ENCODE assay signal across 14 cellular contexts in genomic region chr12:52063986-52064649, GRCh38. TPM values are rescaled to one million over a fixed set of nuclear protein-coding genes. Genes with fewer than 3 reads are reported as not detected.
DNase-seq lines count a peak whose midpoint lies in the region; ATAC-seq, FAIRE-seq and TF ChIP-seq lines count a peak whose summit lies in the region.
"Had no signal": no experiment of that assay in that cellular context is flagged by ENCODE, and none has a peak within 500 bp of the region (broad histone marks: within the 10 kb centered on the region; RNA-seq: fewer than 3 reads in every experiment).

No MANE protein-coding gene starts in this region.

- H3K4me3 Mint-ChIP-seq in astrocyte (ENCODE audit: unreplicated experiment) (peak overlapping the region; percentile 20), nephron progenitor cell (no peak overlapping the region)
- H3K4me3 Mint-ChIP-seq: activated CD4-positive, alpha-beta T cell treated with anti-CD3 and anti-CD28 coated beads for 36 hours; activated naive CD8-positive, alpha-beta T cell; CD4-positive, alpha-beta memory T cell had no signal

- peaks cover 23% of the 10 kb centered on the region for H3K27me3 Mint-ChIP-seq in astrocyte (ENCODE audit: low read depth, unreplicated experiment)
- H3K27me3 Mint-ChIP-seq in nephron progenitor cell (ENCODE audit: low read depth, poor library complexity): peaks cover 30% of the 10 kb centered on the region
- H3K27me3 Mint-ChIP-seq: activated CD4-positive, alpha-beta T cell treated with anti-CD3 and anti-CD28 coated beads for 36 hours; activated naive CD8-positive, alpha-beta T cell had no signal

- H3K27ac Mint-ChIP-seq in astrocyte (ENCODE audit: unreplicated experiment): no peak overlapping the region
- H3K27ac Mint-ChIP-seq in nephron progenitor cell: no peak overlapping the region
- H3K27ac Mint-ChIP-seq: activated CD4-positive, alpha-beta T cell treated with anti-CD3 and anti-CD28 coated beads for 36 hours; activated naive CD8-positive, alpha-beta T cell had no signal

- H3K9me3 ChIP-seq in astrocyte (ENCODE audit: insufficient read depth, low read depth, low read length) (no peaks in the 10 kb centered on the region), sigmoid colon (no peaks in the 10 kb centered on the region)
- H3K9me3 ChIP-seq: neutrophil had no signal

- H4K20me1 ChIP-seq in astrocyte (ENCODE audit: insufficient read depth, low read length): no peaks in the 10 kb centered on the region

- ATAC-seq in GM19324 (IDR thresholded peaks at IDR 0.05; ENCODE audit: low FRiP score, unreplicated experiment) (no peak), GM21515 (IDR thresholded peaks at IDR 0.05; ENCODE audit: unreplicated experiment) (no peak)
- ATAC-seq: activated CD4-positive, alpha-beta T cell treated with anti-CD3 and anti-CD28 coated beads for 36 hours had no signal

- peak overlapping the region; percentile 68 for H3K9ac ChIP-seq in astrocyte (ENCODE audit: low read length)

- no peaks in the 10 kb centered on the region for H3K79me2 ChIP-seq in astrocyte (ENCODE audit: insufficient read depth, low read length)

- peak; percentile 78 for DNase-seq in GM03348 (ENCODE audit: low spot score)
- peak; percentile 84 for DNase-seq in astrocyte (ENCODE audit: low read depth)
- peak; percentile 92 for DNase-seq in fibroblast of the aortic adventitia (ENCODE audit: low read depth)
- peak; percentile 90 for DNase-seq in sigmoid colon
- no peak for DNase-seq in NCI-H69 (lab: John Stamatoyannopoulos, UW)
- no peak for DNase-seq in nephron progenitor cell
- DNase-seq: activated CD4-positive, alpha-beta T cell treated with anti-CD3 and anti-CD28 coated beads for 36 hours; CD4-positive, alpha-beta memory T cell; NCI-H1417; RPMI8226 had no signal

- H3K27me3 ChIP-seq in astrocyte (ENCODE audit: insufficient read depth, low read length) (no peaks in the 10 kb centered on the region), sigmoid colon (no peaks in the 10 kb centered on the region)

- H3K36me3 ChIP-seq in astrocyte (ENCODE audit: insufficient read depth, low read length) (no peaks in the 10 kb centered on the region), sigmoid colon (peaks cover 0 to 2% (median 0%) of the 10 kb centered on the region in 4 donors)
- H3K36me3 ChIP-seq: neutrophil had no signal

- FAIRE-seq in astrocyte (lab: Jason Lieb, UNC): no peak

- peak overlapping the region; percentile 14 for H2AFZ ChIP-seq in astrocyte (ENCODE audit: low read depth, low read length)

- H3K4me3 ChIP-seq in astrocyte (ENCODE audit: insufficient read depth, low read depth, low read length) (no peak overlapping the region), fibroblast of the aortic adventitia (ENCODE audit: low read depth, low read length) (no peak overlapping the region), sigmoid colon (no peak overlapping the region)

- H3K4me1 ChIP-seq in astrocyte (ENCODE audit: insufficient read depth, low read length) (peaks cover 13% of the 10 kb centered on the region), sigmoid colon (peaks cover 0 to 36% (median 10%) of the 10 kb centered on the region in 4 donors)

- intact Hi-C loops in sigmoid colon (cut with DNase I): no loop called here

- no peak for TF ChIP-seq POLR2A in sigmoid colon (IDR thresholded peaks at IDR 0.05)

- TF ChIP-seq EP300 in sigmoid colon (IDR thresholded peaks at IDR 0.05): peak in 1 of 4 donors; percentile 29

- H3K36me3 Mint-ChIP-seq in astrocyte (ENCODE audit: low read depth, unreplicated experiment) (no peaks in the 10 kb centered on the region), nephron progenitor cell (ENCODE audit: low read depth) (no peaks in the 10 kb centered on the region)
- H3K36me3 Mint-ChIP-seq: activated naive CD8-positive, alpha-beta T cell; CD4-positive, alpha-beta memory T cell had no signal

- peak overlapping the region; percentile 30 for H3K4me2 ChIP-seq in astrocyte (ENCODE audit: low read length)

- H3K27ac ChIP-seq in astrocyte (ENCODE audit: low read depth, low read length) (peak overlapping the region; percentile 72), sigmoid colon (peak overlapping the region; percentile 66 to 100 (median 70))
- H3K27ac ChIP-seq: neutrophil had no signal

- H3K4me1 Mint-ChIP-seq in astrocyte (ENCODE audit: low read depth, unreplicated experiment): no peaks in the 10 kb centered on the region
- peaks cover 26% of the 10 kb centered on the region for H3K4me1 Mint-ChIP-seq in nephron progenitor cell

- H3K9me3 Mint-ChIP-seq in astrocyte (ENCODE audit: unreplicated experiment) (no peaks in the 10 kb centered on the region), nephron progenitor cell (no peaks in the 10 kb centered on the region)
- H3K9me3 Mint-ChIP-seq: CD4-positive, alpha-beta memory T cell had no signal

- 79 to 82% methylated on average over 12 of the region's 12 CpGs for WGBS in sigmoid colon, 2 donors

- TF ChIP-seq CTCF in astrocyte (IDR thresholded peaks at IDR 0.05; ENCODE audit: insufficient read depth, low read depth, low read length) (no peak), fibroblast of the aortic adventitia (IDR thresholded peaks at IDR 0.05; ENCODE audit: insufficient read depth, low read length) (no peak), sigmoid colon (IDR thresholded peaks at IDR 0.05) (no peak), nephron progenitor cell (IDR thresholded peaks at IDR 0.05) (no peak)

RNA-seq across cellular contexts. Expression of gene ATG101, which starts 5.7 kb away (rescaled TPM):
- 54.2 and 60.4 TPM in 2 replicates for total RNA-seq in astrocyte
- total RNA-seq in fibroblast of the aortic adventitia (ENCODE audit: low replicate concordance): 41.1 and 89.2 TPM in 2 replicates
- 10 to 100 TPM; 30.2 to 48.7 (median 38.2) TPM for total RNA-seq in sigmoid colon
- 10 to 100 TPM; 58.9 to 64.5 (median 61.7) TPM for polyA plus RNA-seq in sigmoid colon

RNA-seq across cellular contexts. Expression of gene NR4A1, which starts 12.9 kb away (rescaled TPM):
- 1.6 and 2.3 TPM in 2 replicates for total RNA-seq in astrocyte
- total RNA-seq in fibroblast of the aortic adventitia (ENCODE audit: low replicate concordance): 0.82 and 3.9 TPM in 2 replicates
- 100 to 1,000 TPM in 3 of 4 donors, 10 to 100 TPM in 1; 41.7 to 276 (median 167) TPM for total RNA-seq in sigmoid colon
- 10 to 100 TPM; 31.2 to 65.9 (median 45.0) TPM for polyA plus RNA-seq in sigmoid colon

RNA-seq across cellular contexts. Expression of gene SMIM41, which starts 15.4 kb away (rescaled TPM):
- total RNA-seq in astrocyte: 0.18 TPM in 1 of 2 replicates, not detected in the other
- total RNA-seq in fibroblast of the aortic adventitia (ENCODE audit: low replicate concordance): 0.27 and 0.98 TPM in 2 replicates
- 1 to 10 TPM in 2 of 4 donors, under 1 TPM in 1, not detected in 1; 0.41 to 5.7 (median 1.2) TPM for total RNA-seq in sigmoid colon
- polyA plus RNA-seq in sigmoid colon: under 1 TPM in 1 of 3 donors, not detected in 2; 0.61 TPM
- total RNA-seq: activated CD4-positive, alpha-beta T cell treated with anti-CD3 and anti-CD28 coated beads for 36 hours; CD4-positive, alpha-beta memory T cell had no signal
- polyA plus RNA-seq: CD4-positive, alpha-beta memory T cell had no signal

RNA-seq across cellular contexts. Expression of gene TAMALIN, which starts 57.4 kb away (rescaled TPM):
- total RNA-seq in astrocyte (9.6 and 12.4 TPM in 2 replicates), fibroblast of the aortic adventitia (ENCODE audit: low replicate concordance) (7.3 TPM in 2 replicates), sigmoid colon (10 to 100 TPM in 2 of 4 donors, 1 to 10 TPM in 2; 9.2 to 11.1 (median 10.1) TPM)
- 10 to 100 TPM in 1 of 3 donors, 1 to 10 TPM in 2; 4.2 to 17.0 (median 4.9) TPM for polyA plus RNA-seq in sigmoid colon

Comparison
In these comparisons a context has a peak if more than half of its experiments do, and no peak if none do; other contexts are left out.
1. DNase-seq: peak in GM03348 (single experiment), astrocyte (single experiment), fibroblast of the aortic adventitia (single experiment) and sigmoid colon (single experiment); none in NCI-H69 (single experiment) and nephron progenitor cell (single experiment).